ENCODE assay signal across 8 cellular contexts in the genomic region with DNA sequence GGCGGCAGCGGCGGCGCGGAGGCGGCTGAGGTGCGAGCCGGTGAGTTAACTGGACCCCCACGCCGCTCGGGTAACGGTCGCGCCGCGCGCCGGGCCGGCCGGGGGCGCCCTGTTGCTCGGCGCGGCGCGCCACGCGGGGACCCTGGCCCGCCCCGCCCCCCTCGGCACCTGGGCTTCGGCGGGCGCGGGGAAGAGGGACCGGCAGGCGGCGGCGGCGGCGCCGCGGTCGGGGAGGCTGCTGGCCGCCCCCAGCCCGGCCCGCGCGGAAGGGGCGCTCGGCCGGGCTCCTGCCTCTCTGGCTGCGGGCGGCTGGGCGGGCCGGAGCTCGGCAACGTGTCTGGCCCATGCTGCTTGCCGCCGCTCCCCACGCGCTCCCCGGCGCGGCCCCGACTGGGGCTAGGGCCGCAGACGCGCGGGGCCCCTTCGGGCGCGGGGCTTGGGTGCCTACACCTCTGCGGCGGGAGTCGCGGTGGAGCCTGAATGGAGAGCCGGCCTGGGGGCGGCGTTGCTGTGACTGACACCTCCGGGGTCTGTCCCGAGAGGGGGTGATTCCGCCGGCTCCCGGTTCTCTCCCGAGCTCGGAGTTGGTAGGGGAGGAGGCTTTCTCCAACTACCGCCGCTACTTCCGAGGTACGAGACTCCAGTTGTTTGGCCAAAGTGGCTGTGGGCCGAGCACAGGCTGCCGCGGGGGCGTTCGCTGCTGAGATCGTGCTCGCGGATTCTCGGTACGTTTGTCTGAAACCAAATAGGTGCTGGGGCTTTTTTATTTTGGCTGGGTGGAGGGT. TPM values are rescaled to one million over a fixed set of nuclear protein-coding genes. Genes with fewer than 3 reads are reported as not detected.
A peak's percentile ranks its signal among the peaks of the same experiment; 100 is the strongest.
DNase-seq lines count a peak whose midpoint lies in the region; ATAC-seq and TF ChIP-seq lines count a peak whose summit lies in the region.

No MANE protein-coding gene starts in this region.

- peak overlapping the region; percentile 87 for H3K4me2 ChIP-seq in hepatocyte

- peaks cover 36% of the 10 kb centered on the region for H3K79me2 ChIP-seq in hepatocyte

- peak overlapping the region; percentile 61 for H2AFZ ChIP-seq in hepatocyte

- H3K9me2 ChIP-seq in hepatocyte (replicated peaks; ENCODE audit: insufficient read depth): no peaks in the 10 kb centered on the region

- 2% methylated on average over 67 of the region's 101 CpGs for WGBS in hepatocyte (ENCODE audit: low lambda C conversion rate, missing lambda C conversion rate)

- peaks cover 11% of the 10 kb centered on the region for H3K4me1 ChIP-seq in hepatocyte (ENCODE audit: insufficient read depth)

- ATAC-seq in GM19468 (IDR thresholded peaks at IDR 0.05; ENCODE audit: extremely low read depth, unreplicated experiment) (peak; percentile 11), HG03571 (IDR thresholded peaks at IDR 0.05; ENCODE audit: unreplicated experiment) (peak; percentile 20), GM18870 (IDR thresholded peaks at IDR 0.05; ENCODE audit: unreplicated experiment) (no peak)

- DNase-seq in DMS114 treated with DMSO at 0.1 percent for 48 hours (lab: John Stamatoyannopoulos, UW; ENCODE audit: unreplicated experiment) (peak; percentile 41), SK-N-DZ (ENCODE audit: low spot score) (peak; percentile 40), hepatocyte (ENCODE audit: low spot score) (peak; percentile 74), retina (peak; percentile 82)

- no peak for TF ChIP-seq CTCF in hepatocyte (IDR thresholded peaks at IDR 0.05; ENCODE audit: poor library complexity)

- H3K27ac ChIP-seq in angular gyrus (ENCODE audit: low read depth, low read length) (peak overlapping the region; percentile 51), hepatocyte (peak overlapping the region; percentile 66)

- peaks cover 5% of the 10 kb centered on the region for H3K27me3 ChIP-seq in hepatocyte

- H3K36me3 ChIP-seq in hepatocyte (replicated peaks; ENCODE audit: insufficient read depth, low read depth): no peaks in the 10 kb centered on the region

- H4K20me1 ChIP-seq in hepatocyte (ENCODE audit: insufficient read depth, poor library complexity, severe bottlenecking): no peaks in the 10 kb centered on the region

- peak overlapping the region; percentile 87 for H3K4me3 ChIP-seq in hepatocyte

- H3K9me3 ChIP-seq in hepatocyte (ENCODE audit: low read depth): no peaks in the 10 kb centered on the region

RNA-seq across cellular contexts. Expression of a gene that starts 0.5 kb away (rescaled TPM):
- polyA plus RNA-seq in SK-N-DZ (2014; cell fraction: cytosol; rRNA removed): 15.4 and 15.7 TPM in 2 replicates
- 10.2 and 17.2 TPM in 2 replicates for polyA plus RNA-seq in SK-N-DZ (2014; cell fraction: nucleus; rRNA removed)
- 74.9 and 84.5 TPM in 2 replicates for total RNA-seq in hepatocyte
- 37.6 and 43.9 TPM in 2 replicates for polyA plus RNA-seq in hepatocyte
